ENCODE assay signal across 30 cellular contexts in the genomic region with DNA sequence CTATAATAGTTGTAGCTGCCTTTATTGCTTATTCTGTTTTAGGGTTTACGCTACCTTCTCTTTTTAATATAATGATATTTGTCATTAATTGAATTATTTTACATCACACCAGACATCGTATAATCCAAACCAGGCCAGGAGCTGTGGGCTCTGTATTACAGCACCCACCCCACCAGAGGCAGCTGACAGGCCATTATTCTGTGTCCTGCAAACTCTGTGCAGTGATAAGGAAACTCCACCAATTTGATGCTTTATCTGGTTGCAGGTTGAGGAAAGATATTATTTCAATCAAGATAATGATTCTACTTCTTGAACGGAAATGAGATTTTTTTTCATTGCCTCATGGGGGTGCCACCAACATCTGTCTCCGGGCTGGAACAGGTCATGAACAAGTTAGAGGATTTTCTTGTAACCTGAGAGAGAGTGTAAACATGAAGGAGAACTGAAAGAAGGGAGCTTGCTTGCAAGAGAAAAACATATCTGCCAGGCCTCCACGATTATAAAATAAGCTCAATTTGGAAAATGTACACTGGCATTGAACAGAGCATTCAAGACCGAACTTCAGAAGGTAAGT.
"Had no signal": no experiment of that assay in that cellular context is flagged by ENCODE, and none has a peak within 500 bp of the region (broad histone marks: within the 10 kb centered on the region; RNA-seq: fewer than 3 reads in every experiment).

No MANE protein-coding gene starts in this region.

- H3K9me3 ChIP-seq: esophagus muscularis mucosa, heart left ventricle, left lung, lower lobe of right lung, neutrophil, ovary, psoas muscle, sigmoid colon, thoracic aorta, uterus had no signal

- H3K27ac ChIP-seq: esophagus muscularis mucosa, foreskin keratinocyte, heart left ventricle, left lung, lower lobe of right lung, neutrophil, ovary, psoas muscle, sigmoid colon, thoracic aorta, uterus, VCaP had no signal

- H3K36me3 ChIP-seq: esophagus muscularis mucosa, heart left ventricle, left lung, lower lobe of right lung, neutrophil, ovary, sigmoid colon, thoracic aorta, uterus had no signal

- ATAC-seq: foreskin keratinocyte; heart left ventricle; left lung; lower lobe of right lung; natural killer cell; psoas muscle; stimulated activated effector memory CD8-positive, alpha-beta T cell treated with anti-CD3 and anti-CD28 coated beads, Interleukin-12 subunit alpha, Interleukin-12 subunit beta, amount 100 ng/mL, for 72 hours had no signal

- H3K4me1 ChIP-seq: foreskin keratinocyte, left lung, lower lobe of right lung, psoas muscle, uterus had no signal

- H3K4me3 ChIP-seq: esophagus muscularis mucosa, heart left ventricle, left lung, lower lobe of right lung, ovary, psoas muscle, sigmoid colon, thoracic aorta, uterus had no signal

- H3K4me3 Mint-ChIP-seq: activated naive CD8-positive, alpha-beta T cell; central memory CD8-positive, alpha-beta T cell; dendritic cell treated with granulocyte-macrophage colony-stimulating factor and Interleukin-4, amounts not matched to agents 40 ng/mL and 50 ng/mL, for 4 days; immature natural killer cell; natural killer cell; stimulated activated effector memory CD8-positive, alpha-beta T cell treated with anti-CD3 and anti-CD28 coated beads, Interleukin-12 subunit alpha, Interleukin-12 subunit beta, amount 100 ng/mL, for 72 hours; stimulated activated naive CD8-positive, alpha-beta T cell treated with anti-CD3 and anti-CD28 coated beads, Interleukin-15, Interleukin-2, amounts not matched to agents 100 ng/mL and 50 ng/mL, for 24 hours had no signal

- H3K9me3 Mint-ChIP-seq: central memory CD8-positive, alpha-beta T cell; immature natural killer cell; natural killer cell; stimulated activated naive CD8-positive, alpha-beta T cell treated with anti-CD3 and anti-CD28 coated beads, Interleukin-15, Interleukin-2, amounts not matched to agents 100 ng/mL and 50 ng/mL, for 24 hours had no signal

- DNase-seq: activated CD4-positive, alpha-beta T cell treated with anti-CD3 and anti-CD28 coated beads for 4 hours; activated CD4-positive, alpha-beta T cell treated with anti-CD3 and anti-CD28 coated beads, Interleukin-2, amount 50 U/mL, for 4 hours; activated effector memory CD4-positive, alpha-beta T cell treated with Interleukin-2 at 50 U/mL for 16 hours; activated naive CD4-positive, alpha-beta T cell treated with Interleukin-2 at 50 U/mL for 16 hours; activated T-cell treated with anti-CD3 and anti-CD28 coated beads for 4 hours; anterior cingulate cortex; foreskin keratinocyte; heart left ventricle; hypothalamus; immature natural killer cell; kidney; left lung; lower lobe of right lung; mesenchymal stem cell; natural killer cell; psoas muscle; sigmoid colon; small intestine; stimulated activated CD4-positive, alpha-beta T cell treated with anti-CD3 and anti-CD28 coated beads, Interleukin-4, amount 100 ng/mL, for 24 hours; uterus had no signal

- H3K36me3 Mint-ChIP-seq: activated naive CD8-positive, alpha-beta T cell; immature natural killer cell; natural killer cell; stimulated activated effector memory CD8-positive, alpha-beta T cell treated with anti-CD3 and anti-CD28 coated beads, Interleukin-12 subunit alpha, Interleukin-12 subunit beta, amount 100 ng/mL, for 72 hours had no signal

- H3K4me1 Mint-ChIP-seq: central memory CD8-positive, alpha-beta T cell; immature natural killer cell; natural killer cell; stimulated activated effector memory CD8-positive, alpha-beta T cell treated with anti-CD3 and anti-CD28 coated beads, Interleukin-12 subunit alpha, Interleukin-12 subunit beta, amount 100 ng/mL, for 72 hours had no signal

- H3K27ac Mint-ChIP-seq: activated naive CD8-positive, alpha-beta T cell; dendritic cell treated with granulocyte-macrophage colony-stimulating factor and Interleukin-4, amounts not matched to agents 40 ng/mL and 50 ng/mL, for 4 days; immature natural killer cell; natural killer cell; stimulated activated effector memory CD8-positive, alpha-beta T cell treated with anti-CD3 and anti-CD28 coated beads, Interleukin-12 subunit alpha, Interleukin-12 subunit beta, amount 100 ng/mL, for 72 hours; stimulated activated naive CD8-positive, alpha-beta T cell treated with anti-CD3 and anti-CD28 coated beads, Interleukin-15, Interleukin-2, amounts not matched to agents 100 ng/mL and 50 ng/mL, for 24 hours had no signal
